Comparison of ENCODE assay signal across 12 cellular contexts in the genomic region with DNA sequence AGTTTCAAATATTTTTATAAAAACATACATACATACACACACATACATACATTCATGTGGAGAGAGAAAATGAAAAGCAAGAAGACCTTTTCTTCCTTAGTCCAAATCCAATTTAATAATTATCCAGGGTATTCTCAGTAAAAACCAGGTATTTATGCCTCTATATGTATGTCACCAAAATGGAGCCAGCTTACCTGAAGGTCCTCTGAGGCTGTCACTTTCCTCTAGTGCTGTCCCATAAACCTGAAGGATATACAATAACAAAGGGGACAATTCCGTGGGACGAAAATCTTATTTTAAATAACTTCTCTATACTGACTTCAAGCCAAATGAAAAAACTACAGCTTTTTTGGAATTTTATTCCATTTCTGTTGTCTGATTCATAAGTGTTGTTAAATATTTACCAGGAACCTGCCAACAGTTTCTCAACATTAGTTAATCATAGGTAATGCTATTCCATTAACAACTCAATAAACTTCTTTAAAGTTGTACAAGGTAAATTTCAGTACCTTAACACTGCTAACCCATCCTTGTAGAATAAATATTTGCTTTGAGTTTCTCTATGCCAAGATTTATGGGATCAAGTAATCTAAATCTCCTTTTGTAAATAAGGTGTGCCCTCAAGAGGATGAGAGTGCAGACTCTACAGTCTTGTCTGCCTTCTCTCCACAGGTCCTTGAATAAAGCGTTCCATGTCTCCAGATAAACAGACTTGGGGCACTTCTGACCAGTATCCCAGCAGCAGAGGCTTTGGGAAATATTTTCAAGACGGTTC.
A peak's percentile ranks its signal among the peaks of the same experiment; 100 is the strongest.
DNase-seq lines count a peak whose midpoint lies in the region; ATAC-seq and TF ChIP-seq lines count a peak whose summit lies in the region.
"Had no signal": no experiment of that assay in that cellular context is flagged by ENCODE, and none has a peak within 500 bp of the region (broad histone marks: within the 10 kb centered on the region; RNA-seq: fewer than 3 reads in every experiment).

No MANE protein-coding gene starts in this region.

- ATAC-seq in esophagus mucosa (peak; percentile 60), omental fat pad (ENCODE audit: low FRiP score) (peak; percentile 26), GM21447 (IDR thresholded peaks at IDR 0.05; ENCODE audit: unreplicated experiment) (no peak), GM19455 (IDR thresholded peaks at IDR 0.05; ENCODE audit: unreplicated experiment) (no peak)

- TF ChIP-seq CTCF in LNCAP (IDR thresholded peaks at IDR 0.05) (peak; percentile 16; the same call in 1 of the 2 replicates), omental fat pad (IDR thresholded peaks at IDR 0.05) (no peak)

- DNase-seq in AG08395 (ENCODE audit: low spot score) = peak; percentile 31
- DNase-seq in omental fat pad (ENCODE audit: low spot score) = no peak
- DNase-seq in activated CD8-positive, alpha-beta memory T cell treated with anti-CD3 and anti-CD28 coated beads for 24 hours = no peak
- DNase-seq in activated naive CD4-positive, alpha-beta T cell treated with Interleukin-2 at 50 U/mL for 16 hours = no peak
- DNase-seq: activated CD4-positive, alpha-beta T cell treated with anti-CD3 and anti-CD28 coated beads for 4 hours; DMS 273 treated with DMSO at 0.1 percent for 48 hours; NCI-H524; spleen had no signal

Comparison
In these comparisons a context has a peak if more than half of its experiments do, and no peak if none do; other contexts are left out.
1. ATAC-seq: peak in esophagus mucosa (single experiment) and omental fat pad (single experiment); none in GM21447 (single experiment) and GM19455 (single experiment).